In the genomic region with DNA sequence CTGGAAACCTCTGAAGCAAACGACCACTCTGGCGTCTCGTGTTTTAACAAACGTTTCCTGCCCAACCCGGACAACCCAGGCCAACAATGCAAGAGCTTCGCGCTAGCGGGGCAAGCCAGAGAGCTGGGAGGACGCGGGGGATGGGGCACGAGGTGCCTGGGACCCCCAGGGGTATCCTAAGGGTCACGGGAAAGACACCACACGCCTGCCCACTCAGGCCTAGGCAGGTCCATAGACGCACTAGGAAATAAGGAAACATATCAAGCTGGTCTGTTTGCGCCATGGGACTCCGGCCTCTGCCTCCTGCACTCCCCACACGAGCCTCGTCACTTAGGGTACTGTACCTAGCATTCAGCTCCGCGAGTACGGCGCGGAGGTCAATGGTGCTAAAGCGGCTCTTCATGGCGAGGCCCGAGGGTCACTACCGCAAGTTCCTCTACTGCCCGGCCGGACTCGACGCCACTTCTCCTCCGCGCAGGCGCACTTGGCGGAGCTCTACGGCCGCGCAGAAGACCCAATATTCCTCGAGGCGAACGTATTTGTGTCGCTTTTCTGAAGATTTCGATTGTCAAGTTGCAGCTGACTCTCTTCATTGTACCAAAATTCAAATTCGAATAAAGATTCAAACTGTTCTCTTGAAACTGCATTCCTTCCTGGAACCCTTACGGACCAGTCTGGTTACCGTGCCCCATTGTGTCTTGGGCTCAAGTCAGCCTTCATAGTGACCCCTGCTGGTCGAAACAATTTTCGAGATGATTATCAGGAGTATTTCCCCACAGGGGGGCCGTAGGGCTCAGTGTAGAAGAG, we compare ENCODE assay signal across 1 cellular context.
A peak's percentile ranks its signal among the peaks of the same experiment; 100 is the strongest.
TF ChIP-seq lines count a peak whose summit lies in the region.

Gene NEMF (minus strand): TSS at position 438 of the 807 bp plus-strand sequence. CDS start 35 bp downstream, at position 403.

TF ChIP-seq in HEK293, 187 proteins besides CTCF, POLR2A, EP300 and RAD21 (continued from another document and continues in another):
- TF ChIP-seq, protein P1, sequence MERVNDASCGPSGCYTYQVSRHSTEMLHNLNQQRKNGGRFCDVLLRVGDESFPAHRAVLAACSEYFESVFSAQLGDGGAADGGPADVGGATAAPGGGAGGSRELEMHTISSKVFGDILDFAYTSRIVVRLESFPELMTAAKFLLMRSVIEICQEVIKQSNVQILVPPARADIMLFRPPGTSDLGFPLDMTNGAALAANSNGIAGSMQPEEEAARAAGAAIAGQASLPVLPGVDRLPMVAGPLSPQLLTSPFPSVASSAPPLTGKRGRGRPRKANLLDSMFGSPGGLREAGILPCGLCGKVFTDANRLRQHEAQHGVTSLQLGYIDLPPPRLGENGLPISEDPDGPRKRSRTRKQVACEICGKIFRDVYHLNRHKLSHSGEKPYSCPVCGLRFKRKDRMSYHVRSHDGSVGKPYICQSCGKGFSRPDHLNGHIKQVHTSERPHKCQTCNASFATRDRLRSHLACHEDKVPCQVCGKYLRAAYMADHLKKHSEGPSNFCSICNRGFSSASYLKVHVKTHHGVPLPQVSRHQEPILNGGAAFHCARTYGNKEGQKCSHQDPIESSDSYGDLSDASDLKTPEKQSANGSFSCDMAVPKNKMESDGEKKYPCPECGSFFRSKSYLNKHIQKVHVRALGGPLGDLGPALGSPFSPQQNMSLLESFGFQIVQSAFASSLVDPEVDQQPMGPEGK (tag by site-specific recombination; IDR thresholded peaks at IDR 0.05) = peak; percentile 39; the same call in 1 of the 2 replicates
- no peak for TF ChIP-seq ZNF548 (tag by site-specific recombination; IDR thresholded peaks at IDR 0.05)
- TF ChIP-seq KLF16 (tag by site-specific recombination; IDR thresholded peaks at IDR 0.05) = no peak
- TF ChIP-seq IKZF3 (tag by site-specific recombination; IDR thresholded peaks at IDR 0.05) = no peak
- TF ChIP-seq SCRT2 (tag by site-specific recombination; IDR thresholded peaks at IDR 0.05) = no peak
- no peak for TF ChIP-seq ZNF623 (tag by site-specific recombination; IDR thresholded peaks at IDR 0.05)
- TF ChIP-seq FEZF1 (tag by site-specific recombination; IDR thresholded peaks at IDR 0.05) = no peak
- no peak for TF ChIP-seq ZNF555 (tag by site-specific recombination; conservative IDR thresholded peaks at IDR 0.05)
- TF ChIP-seq ZNF792 (tag by site-specific recombination; IDR thresholded peaks at IDR 0.05) = no peak
- no peak for TF ChIP-seq ZNF549 (tag by site-specific recombination; IDR thresholded peaks at IDR 0.05)
- TF ChIP-seq ZNF426 (tag by site-specific recombination; IDR thresholded peaks at IDR 0.05) = no peak
- no peak for TF ChIP-seq ZNF18 (tag by site-specific recombination; IDR thresholded peaks at IDR 0.05)
- no peak; the same call in 1 of the 2 replicates for TF ChIP-seq TRIM28 (IDR thresholded peaks at IDR 0.05; ENCODE audit: borderline replicate concordance, low read length)
- TF ChIP-seq HOXA7 (CRISPR knock-in tag; IDR thresholded peaks at IDR 0.05; ENCODE audit: borderline replicate concordance) = no peak
- no peak for TF ChIP-seq ZNF140 (tag by site-specific recombination; IDR thresholded peaks at IDR 0.05)
- TF ChIP-seq PRDM6 (tag by site-specific recombination; IDR thresholded peaks at IDR 0.05) = peak; percentile 10; the same call in 1 of the 2 replicates
- no peak for TF ChIP-seq WT1 (tag by site-specific recombination; IDR thresholded peaks at IDR 0.05)
- no peak for TF ChIP-seq ZNF146 (tag by site-specific recombination; IDR thresholded peaks at IDR 0.05)
- no peak for TF ChIP-seq GLI2 (tag by site-specific recombination; IDR thresholded peaks at IDR 0.05; ENCODE audit: borderline replicate concordance, low read depth)
- no peak for TF ChIP-seq BCL11B (tag by site-specific recombination; IDR thresholded peaks at IDR 0.05; ENCODE audit: low read depth)
- TF ChIP-seq ZNF184 (tag by site-specific recombination; IDR thresholded peaks at IDR 0.05) = 0 out of 2 replicates have a peak, but pooled peaks have one; percentile 30
- no peak for TF ChIP-seq ZNF157 (tag by site-specific recombination; IDR thresholded peaks at IDR 0.05)
- peak; percentile 16; the same call in 1 of the 2 replicates for TF ChIP-seq ZSCAN30 (tag by site-specific recombination; IDR thresholded peaks at IDR 0.05)
- TF ChIP-seq ZNF211 (tag by site-specific recombination; IDR thresholded peaks at IDR 0.05; ENCODE audit: low read depth) = no peak
- TF ChIP-seq ZNF776 (tag by site-specific recombination; IDR thresholded peaks at IDR 0.05; ENCODE audit: borderline replicate concordance) = no peak
- TF ChIP-seq BCL11A (tag by site-specific recombination; IDR thresholded peaks at IDR 0.05; ENCODE audit: low read depth) = no peak
- no peak for TF ChIP-seq RBAK (tag by site-specific recombination; IDR thresholded peaks at IDR 0.05)
- TF ChIP-seq ZNF571 (tag by site-specific recombination; IDR thresholded peaks at IDR 0.05) = no peak
- TF ChIP-seq ZNF239 (tag by site-specific recombination; IDR thresholded peaks at IDR 0.05) = no peak
- TF ChIP-seq ZNF677 (tag by site-specific recombination; IDR thresholded peaks at IDR 0.05) = no peak
- peak; percentile 84 for TF ChIP-seq ZNF660 (tag by site-specific recombination; IDR thresholded peaks at IDR 0.05)
- TF ChIP-seq ZBTB44 (tag by site-specific recombination; IDR thresholded peaks at IDR 0.05) = no peak
- TF ChIP-seq ZNF558 (tag by site-specific recombination; IDR thresholded peaks at IDR 0.05) = no peak
- no peak for TF ChIP-seq KLF9 (tag by site-specific recombination; IDR thresholded peaks at IDR 0.05; ENCODE audit: low read depth)
- TF ChIP-seq ZNF518A (tag by site-specific recombination; conservative IDR thresholded peaks at IDR 0.05; ENCODE audit: low read depth) = 0 out of 2 replicates have a peak, but pooled peaks have one; percentile 14
- TF ChIP-seq, protein P2, sequence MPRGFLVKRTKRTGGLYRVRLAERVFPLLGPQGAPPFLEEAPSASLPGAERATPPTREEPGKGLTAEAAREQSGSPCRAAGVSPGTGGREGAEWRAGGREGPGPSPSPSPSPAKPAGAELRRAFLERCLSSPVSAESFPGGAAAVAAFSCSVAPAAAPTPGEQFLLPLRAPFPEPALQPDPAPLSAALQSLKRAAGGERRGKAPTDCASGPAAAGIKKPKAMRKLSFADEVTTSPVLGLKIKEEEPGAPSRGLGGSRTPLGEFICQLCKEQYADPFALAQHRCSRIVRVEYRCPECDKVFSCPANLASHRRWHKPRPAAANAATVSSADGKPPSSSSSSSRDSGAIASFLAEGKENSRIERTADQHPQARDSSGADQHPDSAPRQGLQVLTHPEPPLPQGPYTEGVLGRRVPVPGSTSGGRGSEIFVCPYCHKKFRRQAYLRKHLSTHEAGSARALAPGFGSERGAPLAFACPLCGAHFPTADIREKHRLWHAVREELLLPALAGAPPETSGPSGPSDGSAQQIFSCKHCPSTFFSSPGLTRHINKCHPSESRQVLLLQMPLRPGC (tag by site-specific recombination; IDR thresholded peaks at IDR 0.05) = no peak
- 0 out of 2 replicates have a peak, but pooled peaks have one; percentile 27 for TF ChIP-seq ZBTB48 (tag by site-specific recombination; IDR thresholded peaks at IDR 0.05)
- no peak for TF ChIP-seq ZNF514 (tag by site-specific recombination; IDR thresholded peaks at IDR 0.05)
- TF ChIP-seq ZBTB17 (tag by site-specific recombination; IDR thresholded peaks at IDR 0.05) = no peak; the same call in 1 of the 2 replicates
- TF ChIP-seq ZNF202 (tag by site-specific recombination; IDR thresholded peaks at IDR 0.05; ENCODE audit: borderline replicate concordance) = no peak
- no peak for TF ChIP-seq ZNF624 (tag by site-specific recombination; IDR thresholded peaks at IDR 0.05)
- no peak for TF ChIP-seq MZF1 (tag by site-specific recombination; IDR thresholded peaks at IDR 0.05; ENCODE audit: borderline replicate concordance)
- no peak for TF ChIP-seq ZNF670 (tag by site-specific recombination; IDR thresholded peaks at IDR 0.05; ENCODE audit: low read depth)
- no peak for TF ChIP-seq ZNF391 (tag by site-specific recombination; IDR thresholded peaks at IDR 0.05; ENCODE audit: borderline replicate concordance, low read depth)
- no peak for TF ChIP-seq SETDB1 (IDR thresholded peaks at IDR 0.05; ENCODE audit: insufficient read length, low read length)
- TF ChIP-seq ZSCAN23 (tag by site-specific recombination; IDR thresholded peaks at IDR 0.05) = no peak
- TF ChIP-seq, protein P3, sequence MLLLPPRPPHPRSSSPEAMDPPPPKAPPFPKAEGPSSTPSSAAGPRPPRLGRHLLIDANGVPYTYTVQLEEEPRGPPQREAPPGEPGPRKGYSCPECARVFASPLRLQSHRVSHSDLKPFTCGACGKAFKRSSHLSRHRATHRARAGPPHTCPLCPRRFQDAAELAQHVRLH (tag by site-specific recombination; IDR thresholded peaks at IDR 0.05) = peak; percentile 48; the same call in 1 of the 2 replicates
- no peak for TF ChIP-seq ZNF23 (tag by site-specific recombination; IDR thresholded peaks at IDR 0.05; ENCODE audit: borderline replicate concordance)
- peak; percentile 44; the same call in 1 of the 2 replicates for TF ChIP-seq ZNF501 (tag by site-specific recombination; IDR thresholded peaks at IDR 0.05)
- TF ChIP-seq GLIS2 (tag by site-specific recombination; IDR thresholded peaks at IDR 0.05) = peak; percentile 78
- TF ChIP-seq SP2 (tag by site-specific recombination; IDR thresholded peaks at IDR 0.05) = no peak
